ENCODE assay signal across 8 cellular contexts in the genomic region with DNA sequence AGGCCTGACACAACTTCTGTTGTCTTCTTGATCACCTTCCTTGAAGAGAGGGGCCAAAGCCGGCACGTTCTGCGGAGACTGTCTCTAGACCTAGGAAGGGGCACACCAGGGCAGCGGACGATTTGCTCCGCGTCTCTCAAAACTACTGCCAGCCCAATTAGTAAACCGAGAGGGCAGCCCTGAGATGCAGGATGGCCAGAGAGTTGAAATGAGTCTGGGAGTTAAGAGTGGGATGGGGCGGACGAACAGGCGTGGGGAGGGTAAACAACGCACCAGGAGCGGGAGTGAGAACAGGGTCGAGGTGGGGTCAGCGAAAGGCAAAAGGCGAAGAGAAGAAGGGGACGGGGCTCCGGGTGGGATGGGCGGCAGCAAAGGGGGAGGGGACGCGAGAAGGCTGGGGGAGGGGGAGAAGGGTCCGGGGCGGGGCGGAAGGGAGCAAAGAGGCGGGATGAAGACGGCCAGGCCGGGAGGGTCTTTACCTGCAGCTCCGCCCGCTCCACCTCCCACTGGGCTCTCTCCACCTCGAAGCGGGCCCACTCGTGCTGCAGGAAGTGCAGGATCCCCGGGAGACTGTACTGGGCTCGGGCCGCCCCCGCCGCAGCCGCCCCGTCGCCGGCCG. TPM values are rescaled to one million over a fixed set of nuclear protein-coding genes. Genes with fewer than 3 reads are reported as not detected.
A peak's percentile ranks its signal among the peaks of the same experiment; 100 is the strongest.
DNase-seq lines count a peak whose midpoint lies in the region; ATAC-seq, FAIRE-seq and TF ChIP-seq lines count a peak whose summit lies in the region.

No MANE protein-coding gene starts in this region.

- WGBS in pancreas, 2 donors, result 0 to 1% methylated on average over 23 to 42 of the region's 42 CpGs
- WGBS in aorta, 2 donors, result 1% methylated on average over 29 to 42 of the region's 42 CpGs

- H3K4me3 ChIP-seq in pancreas, result peak overlapping the region; percentile 96 to 100 (median 98)
- peak overlapping the region; percentile 46 to 91 for H3K4me3 ChIP-seq in aorta (ENCODE audit: low read length in 2 of 2)

- peaks cover 9% of the 10 kb centered on the region for H3K36me3 Mint-ChIP-seq in activated T-helper 17 cell treated with anti-CD3 and anti-CD28 coated beads, Interleukin-2, amount 50 U/mL, for 72 hours (ENCODE audit: low read depth)

- no peaks in the 10 kb centered on the region for H3K36me3 ChIP-seq in pancreas
- H3K36me3 ChIP-seq in aorta (ENCODE audit: control insufficient read depth in 1 of 2, insufficient read depth in 2 of 2, low read length in 1 of 2), result no peaks in the 10 kb centered on the region

- H3K9me3 ChIP-seq in pancreas, result no peaks in the 10 kb centered on the region
- no peaks in the 10 kb centered on the region for H3K9me3 ChIP-seq in aorta (ENCODE audit: control insufficient read depth, low read length)

- intact Hi-C loops in pancreas (cut with DNase I) (no loop called here), aorta (cut with DNase I) (no loop called here)

- peak overlapping the region; percentile 59 to 92 (median 86) for H3K27ac ChIP-seq in pancreas
- H3K27ac ChIP-seq in aorta (ENCODE audit: low read depth in 1 of 2, low read length in 2 of 2), result peak overlapping the region in 1 of 2 donors; percentile 62

- FAIRE-seq in pancreas (lab: Jason Lieb, UNC), result no peak

- TF ChIP-seq CTCF in pancreas (IDR thresholded peaks at IDR 0.05), result no peak

- H3K27me3 ChIP-seq in pancreas (no peaks in the 10 kb centered on the region), aorta (ENCODE audit: control insufficient read depth in 1 of 2, insufficient read depth in 2 of 2, low read length in 1 of 2) (no peaks in the 10 kb centered on the region)

- no peaks in the 10 kb centered on the region for H3K27me3 Mint-ChIP-seq in activated T-helper 17 cell treated with anti-CD3 and anti-CD28 coated beads, Interleukin-2, amount 50 U/mL, for 72 hours

- H3K4me1 Mint-ChIP-seq in activated T-helper 17 cell treated with anti-CD3 and anti-CD28 coated beads, Interleukin-2, amount 50 U/mL, for 72 hours, result peaks cover 41% of the 10 kb centered on the region

- peak overlapping the region; percentile 83 for H3K27ac Mint-ChIP-seq in activated T-helper 17 cell treated with anti-CD3 and anti-CD28 coated beads, Interleukin-2, amount 50 U/mL, for 72 hours

- DNase-seq in activated CD4-positive, CD25-positive, alpha-beta regulatory T cell (lab: John Stamatoyannopoulos, UW), result peak in 3 of 4 experiments; percentile 8 to 45 (median 20)
- DNase-seq in activated CD4-positive, CD25-positive, alpha-beta regulatory T cell treated with anti-CD3 and anti-CD28 coated beads, Interleukin-2, amount 50 U/mL, for 72 hours, result no peak
- DNase-seq in NCI-H748 (lab: John Stamatoyannopoulos, UW; ENCODE audit: unreplicated experiment) (peak; percentile 65), foreskin melanocyte (peak; percentile 14), pancreas (peak in 3 of 6 donors; percentile 26 to 63 (median 55)), aorta (peak in 1 of 2 donors; percentile 84)

- H3K9me3 Mint-ChIP-seq in activated T-helper 17 cell treated with anti-CD3 and anti-CD28 coated beads, Interleukin-2, amount 50 U/mL, for 72 hours, result no peaks in the 10 kb centered on the region

- peak; percentile 10 for ATAC-seq in HG02970 (IDR thresholded peaks at IDR 0.05; ENCODE audit: low FRiP score, unreplicated experiment)
- peak; percentile 20 for ATAC-seq in activated T-helper 17 cell treated with anti-CD3 and anti-CD28 coated beads, Interleukin-2, amount 50 U/mL, for 72 hours (replicated peaks)
- peak; percentile 14 to 38 (median 25) for ATAC-seq in pancreas
- ATAC-seq in aorta (ENCODE audit: low FRiP score), result peak; percentile 47

- H3K4me3 Mint-ChIP-seq in activated T-helper 17 cell treated with anti-CD3 and anti-CD28 coated beads, Interleukin-2, amount 50 U/mL, for 72 hours, result peak overlapping the region; percentile 98

- H3K4me1 ChIP-seq in pancreas (peaks cover 0 to 13% (median 10%) of the 10 kb centered on the region in 3 donors), aorta (ENCODE audit: control insufficient read depth in 1 of 2, insufficient read depth in 2 of 2, low read length in 2 of 2) (peaks cover 0 to 4% of the 10 kb centered on the region in 2 donors)

RNA-seq across cellular contexts. Expression of gene STRN, which starts 0.5 kb away (rescaled TPM):
- total RNA-seq in activated T-helper 17 cell treated with anti-CD3 and anti-CD28 coated beads, Interleukin-2, amount 50 U/mL, for 72 hours, result 10 to 100 TPM; 25.5 to 29.6 TPM
- total RNA-seq in pancreas (10 to 100 TPM in 2 of 6 donors, 1 to 10 TPM in 4; 6.9 to 16.2 (median 8.7) TPM), aorta (10 to 100 TPM; 31.8 to 33.8 TPM)
- polyA plus RNA-seq in pancreas (1 to 10 TPM; 1.8 to 3.0 TPM), aorta (1 to 10 TPM; 5.1 to 6.1 TPM)
